8 cellular contexts compared by ENCODE assay signal in the genomic region with DNA sequence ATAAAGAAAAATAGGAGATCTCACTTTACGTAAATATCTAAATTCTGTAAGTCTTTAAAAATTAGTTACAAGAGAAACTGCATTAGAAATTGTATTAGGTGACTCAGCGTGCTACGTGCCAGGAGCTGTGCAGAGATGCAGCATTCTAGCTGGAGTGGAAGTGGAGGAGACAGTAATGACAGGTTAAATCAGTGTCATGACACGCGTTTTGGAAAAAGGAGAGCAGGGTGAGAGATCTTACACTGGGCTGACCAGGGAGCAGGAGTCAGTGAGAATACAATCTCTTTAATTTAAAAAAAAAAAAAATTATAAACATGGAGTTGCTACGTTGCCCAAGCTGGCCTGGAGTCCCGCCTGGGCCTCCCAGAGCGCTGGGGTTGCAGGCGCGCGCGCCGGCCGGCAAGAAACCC. TPM values are rescaled to one million over a fixed set of nuclear protein-coding genes. Genes with fewer than 3 reads are reported as not detected.
DNase-seq lines count a peak whose midpoint lies in the region; ATAC-seq and TF ChIP-seq lines count a peak whose summit lies in the region.

No MANE protein-coding gene starts in this region.

- H3K4me3 Mint-ChIP-seq in CD14-positive monocyte = peak overlapping the region; percentile 84 to 91

- intact Hi-C loops in CD14-positive monocyte (cut with micrococcal nuclease) = loop anchor here (5.0 to 10.0 kb wide), 3 partner anchors 61 to 201 kb away; partner anchors contain the start of gene NIPA2 (in 1 of the 2)
- intact Hi-C loops in mucosa of descending colon (cut with DNase I, micrococcal nuclease) = loop anchor here in 1 of 2 donors (10.0 kb wide), 1 partner anchor 184 kb away; no protein-coding TSS in a partner anchor

- H3K27me3 Mint-ChIP-seq in CD14-positive monocyte (ENCODE audit: low read depth in 3 of 3) = no peaks in the 10 kb centered on the region

- H3K79me2 ChIP-seq in OCI-LY3 (ENCODE audit: low read length) = peaks cover 13% of the 10 kb centered on the region

- peak overlapping the region; percentile 44; the same call in 1 of the 2 replicates for H2AFZ ChIP-seq in OCI-LY3 (ENCODE audit: low read depth, low read length)

- H4K20me1 ChIP-seq in OCI-LY3 (ENCODE audit: insufficient read depth, low read length) = no peaks in the 10 kb centered on the region

- H3K9me3 ChIP-seq in OCI-LY3 (ENCODE audit: insufficient read depth, low read length) = no peaks in the 10 kb centered on the region
- no peaks in the 10 kb centered on the region for H3K9me3 ChIP-seq in mucosa of descending colon

- peaks cover 7 to 16% of the 10 kb centered on the region in 2 donors for H3K36me3 Mint-ChIP-seq in CD14-positive monocyte

- H3K4me2 ChIP-seq in OCI-LY3 (ENCODE audit: low read length) = peak overlapping the region; percentile 77

- peak overlapping the region in 6 of 7 donors; percentile 45 to 89 (median 72) for H3K27ac Mint-ChIP-seq in CD14-positive monocyte

- peaks cover 14% of the 10 kb centered on the region for H3K4me1 Mint-ChIP-seq in CD14-positive monocyte

- H3K9me3 Mint-ChIP-seq in CD14-positive monocyte = peaks cover 0 to 3% (median 0%) of the 10 kb centered on the region in 7 donors

- peaks cover 13% of the 10 kb centered on the region for H3K4me1 ChIP-seq in OCI-LY3 (ENCODE audit: low read length)
- H3K4me1 ChIP-seq in mucosa of descending colon (ENCODE audit: low read depth) = peaks cover 13% of the 10 kb centered on the region

- H3K36me3 ChIP-seq in OCI-LY3 (replicated peaks; ENCODE audit: low read depth, low read length) = peaks cover 11% of the 10 kb centered on the region
- no peaks in the 10 kb centered on the region for H3K36me3 ChIP-seq in mucosa of descending colon (ENCODE audit: low read depth)

- ATAC-seq in GM18858 (IDR thresholded peaks at IDR 0.05; ENCODE audit: unreplicated experiment) (peak; percentile 10), HG03095 (IDR thresholded peaks at IDR 0.05; ENCODE audit: unreplicated experiment) (peak; percentile 7), mucosa of descending colon (peak; percentile 3)

- DNase-seq in CD14-positive monocyte (ENCODE audit: low spot score) = no peak
- peak; percentile 36 to 55 for DNase-seq in dermis microvascular lymphatic vessel endothelial cell (ENCODE audit: low read depth in 2 of 2)
- DNase-seq in mucosa of descending colon = peak in 1 of 3 donors; percentile 15
- DNase-seq in germinal center (ENCODE audit: low spot score) = no peak
- DNase-seq in hypothalamus (lab: John Stamatoyannopoulos, UW) = no peak

- peak overlapping the region; percentile 44; the same call in 1 of the 2 replicates for H3K27ac ChIP-seq in OCI-LY3 (ENCODE audit: low read length)

- H3K27me3 ChIP-seq in OCI-LY3 (ENCODE audit: low read depth, low read length) = no peaks in the 10 kb centered on the region

- H3K9ac ChIP-seq in OCI-LY3 (ENCODE audit: low read length) = peak overlapping the region; percentile 80

- H3K4me3 ChIP-seq in OCI-LY3 (ENCODE audit: low read length) = peak overlapping the region; percentile 88
- peak overlapping the region; percentile 46 for H3K4me3 ChIP-seq in mucosa of descending colon

- TF ChIP-seq CTCF in CD14-positive monocyte (IDR thresholded peaks at IDR 0.05) = no peak
- TF ChIP-seq CTCF in OCI-LY3 (IDR thresholded peaks at IDR 0.05; ENCODE audit: low read depth, low read length) = no peak
- TF ChIP-seq CTCF in mucosa of descending colon (IDR thresholded peaks at IDR 0.05) = no peak

RNA-seq across cellular contexts. Expression of gene TUBGCP5, which starts 0.6 kb away (rescaled TPM):
- polyA plus RNA-seq in CD14-positive monocyte = 1 to 10 TPM; 1.4 to 1.8 TPM
- 11.9 and 12.6 TPM in 2 replicates for total RNA-seq in dermis microvascular lymphatic vessel endothelial cell
- total RNA-seq in mucosa of descending colon = 10 to 100 TPM; 11.9 to 15.3 (median 13.8) TPM

RNA-seq across cellular contexts. Expression of gene CYFIP1, which starts 58.6 kb away (rescaled TPM):
- polyA plus RNA-seq in CD14-positive monocyte = 10 to 100 TPM; 63.8 to 85.5 TPM
- 78.9 and 81.8 TPM in 2 replicates for total RNA-seq in dermis microvascular lymphatic vessel endothelial cell
- 100 to 1,000 TPM; 139 to 210 (median 143) TPM for total RNA-seq in mucosa of descending colon

Comparison
In these comparisons a context has a peak if more than half of its experiments do, and no peak if none do; other contexts are left out.
1. DNase-seq: peak in dermis microvascular lymphatic vessel endothelial cell (2 of 2); none in CD14-positive monocyte (single experiment), germinal center (single experiment) and hypothalamus (0 of 51).
2. Peak in every context shown above with its lines, with median percentiles within 50 percentile points of each other: ATAC-seq.